13 cellular contexts compared by ENCODE assay signal in genomic region chr2:143717053-143717452, GRCh38.
DNase-seq lines count a peak whose midpoint lies in the region; ATAC-seq, FAIRE-seq and TF ChIP-seq lines count a peak whose summit lies in the region.
"Had no signal": no experiment of that assay in that cellular context is flagged by ENCODE, and none has a peak within 500 bp of the region (broad histone marks: within the 10 kb centered on the region; RNA-seq: fewer than 3 reads in every experiment).

No MANE protein-coding gene starts in this region.

- ATAC-seq in pancreas (peak in 3 of 4 donors; percentile 48 to 76 (median 74)), HG02678 (IDR thresholded peaks at IDR 0.05; ENCODE audit: unreplicated experiment) (no peak), GM21737 (IDR thresholded peaks at IDR 0.05; ENCODE audit: unreplicated experiment) (no peak)
- ATAC-seq in naive thymus-derived CD8-positive, alpha-beta T cell = no peak
- ATAC-seq: GM12878 had no signal

- H3K9me3 Mint-ChIP-seq in chondrocyte (ENCODE audit: low read depth) = no peaks in the 10 kb centered on the region
- H3K9me3 Mint-ChIP-seq in naive thymus-derived CD8-positive, alpha-beta T cell = peaks cover 0 to 8% (median 2%) of the 10 kb centered on the region in 9 donors

- H3K79me2 ChIP-seq in ACC112 (ENCODE audit: control insufficient read depth, insufficient read depth, low read length, unreplicated experiment) = no peaks in the 10 kb centered on the region

- DNase-seq in M059J (ENCODE audit: low read depth) = peak; percentile 26
- DNase-seq in chondrocyte (ENCODE audit: low spot score) = no peak
- DNase-seq in pancreas = peak in 2 of 6 donors; percentile 6 to 31
- DNase-seq in naive thymus-derived CD8-positive, alpha-beta T cell = no peak
- DNase-seq in T-helper 2 cell = no peak
- DNase-seq: AML-193; DMS79 treated with DMSO at 0.1 percent for 48 hours; effector CD8-positive, alpha-beta T cell; NCI-H2227 treated with DMSO at 0.1 percent for 48 hours had no signal

- peak overlapping the region; percentile 65 for H3K4me3 Mint-ChIP-seq in chondrocyte (ENCODE audit: unreplicated experiment)
- no peak overlapping the region for H3K4me3 Mint-ChIP-seq in naive thymus-derived CD8-positive, alpha-beta T cell

- FAIRE-seq in pancreas (lab: Jason Lieb, UNC) = no peak
- FAIRE-seq: GM12878 had no signal

- peak overlapping the region; percentile 52 for H2AFZ ChIP-seq in ACC112 (ENCODE audit: low read length, unreplicated experiment)

- peak overlapping the region; percentile 80 for H3K27ac Mint-ChIP-seq in chondrocyte (ENCODE audit: unreplicated experiment)
- peak overlapping the region in 2 of 10 donors; percentile 52 to 60 for H3K27ac Mint-ChIP-seq in naive thymus-derived CD8-positive, alpha-beta T cell

- no peaks in the 10 kb centered on the region for H3K4me1 ChIP-seq in ACC112 (ENCODE audit: control insufficient read depth, insufficient read depth, low read length, unreplicated experiment)
- peaks cover 0 to 9% (median 0%) of the 10 kb centered on the region in 3 donors for H3K4me1 ChIP-seq in pancreas

- H3K27me3 ChIP-seq in ACC112 (ENCODE audit: insufficient read depth, low read length) (no peaks in the 10 kb centered on the region), pancreas (no peaks in the 10 kb centered on the region)

- WGBS in pancreas, 2 donors = 29 to 40% methylated on average over 6 of the region's 6 CpGs

- H3K4me3 ChIP-seq in ACC112 (ENCODE audit: low read depth, low read length) = peak overlapping the region; percentile 51; the same call in 1 of the 2 replicates
- H3K4me3 ChIP-seq in pancreas = no peak overlapping the region
- H3K4me3 ChIP-seq: GM12878 had no signal

- H3K36me3 ChIP-seq in ACC112 (ENCODE audit: insufficient read depth, low read length) (no peaks in the 10 kb centered on the region), pancreas (no peaks in the 10 kb centered on the region)

- peaks cover 36% of the 10 kb centered on the region for H3K4me1 Mint-ChIP-seq in chondrocyte (ENCODE audit: low read depth)
- peaks cover 15 to 55% (median 36%) of the 10 kb centered on the region in 4 donors for H3K4me1 Mint-ChIP-seq in naive thymus-derived CD8-positive, alpha-beta T cell

- TF ChIP-seq CTCF in chondrocyte (IDR thresholded peaks at IDR 0.05) (no peak), pancreas (IDR thresholded peaks at IDR 0.05) (no peak)

- POLR2A ChIA-PET in naive thymus-derived CD8-positive, alpha-beta T cell (lab: Charles Lee) = no interaction called here

- peaks cover 2% of the 10 kb centered on the region for H3K36me3 Mint-ChIP-seq in chondrocyte (ENCODE audit: low read depth)
- H3K36me3 Mint-ChIP-seq in naive thymus-derived CD8-positive, alpha-beta T cell = peaks cover 17 to 70% (median 61%) of the 10 kb centered on the region in 3 donors

- no peaks in the 10 kb centered on the region for H3K9me3 ChIP-seq in pancreas

- H3K27me3 Mint-ChIP-seq in chondrocyte (ENCODE audit: low read depth) = no peaks in the 10 kb centered on the region
- H3K27me3 Mint-ChIP-seq in naive thymus-derived CD8-positive, alpha-beta T cell = no peaks in the 10 kb centered on the region

- intact Hi-C loops in pancreas (cut with DNase I) = no loop called here

- H3K27ac ChIP-seq in ACC112 (ENCODE audit: low read depth, low read length) = no peak overlapping the region
- H3K27ac ChIP-seq in pancreas = no peak overlapping the region

Comparison
In these comparisons a context has a peak if more than half of its experiments do, and no peak if none do; other contexts are left out.
1. ATAC-seq: peak in pancreas (3 of 4); none in HG02678 (single experiment), GM21737 (single experiment) and naive thymus-derived CD8-positive, alpha-beta T cell (0 of 2).